Comparison of ENCODE assay signal across 15 cellular contexts in genomic region chrX:139720136-139720535, GRCh38. TPM values are rescaled to one million over a fixed set of nuclear protein-coding genes. Genes with fewer than 3 reads are reported as not detected.
DNase-seq lines count a peak whose midpoint lies in the region; ATAC-seq and TF ChIP-seq lines count a peak whose summit lies in the region.
"Had no signal": no experiment of that assay in that cellular context is flagged by ENCODE, and none has a peak within 500 bp of the region (broad histone marks: within the 10 kb centered on the region; RNA-seq: fewer than 3 reads in every experiment).

No MANE protein-coding gene starts in this region.

- 35% methylated on average over 5 of the region's 5 CpGs for WGBS in SK-N-SH (ENCODE audit: low lambda C conversion rate)

- no peaks in the 10 kb centered on the region for H3K9me2 ChIP-seq in SK-N-SH

- CTCF ChIA-PET in SK-N-SH (lab: Yijun Ruan, JAX): interaction anchor here (0.6 kb wide), 1 partner anchor 111 kb away, joined by 4 read pairs; no protein-coding TSS in a partner anchor

- no peak overlapping the region for H3K27ac ChIP-seq in SK-N-SH (ENCODE audit: low read depth in 2 of 2, low read length in 1 of 2)
- H3K27ac ChIP-seq: 22Rv1, tibial nerve had no signal

- H3K36me3 Mint-ChIP-seq in natural killer cell: no peaks in the 10 kb centered on the region

- H3F3A ChIP-seq in SK-N-SH (replicated peaks; ENCODE audit: insufficient read depth): no peaks in the 10 kb centered on the region

- no peaks in the 10 kb centered on the region for H3K4me1 Mint-ChIP-seq in natural killer cell

- H3K4me1 ChIP-seq in SK-N-SH (ENCODE audit: control insufficient read depth in 1 of 2, insufficient read depth in 2 of 2, low read depth in 1 of 2, low read length in 1 of 2) (no peaks in the 10 kb centered on the region), skeletal muscle satellite cell (ENCODE audit: control insufficient read depth, insufficient read depth, low read length) (peaks cover 9% of the 10 kb centered on the region)
- H3K4me1 ChIP-seq: tibial nerve had no signal

- TF ChIP-seq EP300 in SK-N-SH (IDR thresholded peaks at IDR 0.05; ENCODE audit: borderline replicate concordance in 1 of 2, low read depth in 1 of 2, low read length in 1 of 2): no peak

- H2AFZ ChIP-seq in SK-N-SH (ENCODE audit: low read depth): no peak overlapping the region

- H3K36me3 ChIP-seq in SK-N-SH (replicated peaks in 1 of 2; ENCODE audit: control insufficient read depth in 1 of 2, insufficient read depth in 2 of 2, low read length in 1 of 2) (no peaks in the 10 kb centered on the region), skeletal muscle satellite cell (ENCODE audit: insufficient read depth, low read length) (no peaks in the 10 kb centered on the region)
- H3K36me3 ChIP-seq: tibial nerve had no signal

- H3K9ac ChIP-seq in SK-N-SH (no peak overlapping the region), skeletal muscle satellite cell (ENCODE audit: low read depth, low read length) (no peak overlapping the region)

- no peak for TF ChIP-seq RAD21 in SK-N-SH (IDR thresholded peaks at IDR 0.05; ENCODE audit: low read length)

- H3K9me3 ChIP-seq in SK-N-SH (no peaks in the 10 kb centered on the region), skeletal muscle satellite cell (replicated peaks; ENCODE audit: low read length) (no peaks in the 10 kb centered on the region)
- H3K9me3 ChIP-seq: tibial nerve had no signal

- H4K20me1 ChIP-seq in SK-N-SH (ENCODE audit: insufficient read depth): no peaks in the 10 kb centered on the region

- TF ChIP-seq CTCF in SK-N-SH (IDR thresholded peaks at IDR 0.05) (no peak), natural killer cell (IDR thresholded peaks at IDR 0.05) (no peak)

- H3K4me2 ChIP-seq in SK-N-SH (no peak overlapping the region), skeletal muscle satellite cell (ENCODE audit: low read length) (peak overlapping the region; percentile 44)

- intact Hi-C loops in natural killer cell (cut with micrococcal nuclease): no loop called here

- H3K79me2 ChIP-seq in SK-N-SH (ENCODE audit: insufficient read depth): no peaks in the 10 kb centered on the region

- H3K4me3 ChIP-seq in SK-N-SH (ENCODE audit: low read depth in 2 of 2, low read length in 1 of 2): no peak overlapping the region
- H3K4me3 ChIP-seq in skeletal muscle satellite cell (ENCODE audit: low read length): no peak overlapping the region
- H3K4me3 ChIP-seq: tibial nerve had no signal

- no peak for DNase-seq in SK-N-SH
- DNase-seq in SW 1271 (lab: John Stamatoyannopoulos, UW): peak; percentile 17 to 34
- peak; percentile 74 for DNase-seq in glomerular visceral epithelial cell (ENCODE audit: extremely low spot score)
- DNase-seq in natural killer cell: no peak
- no peak for DNase-seq in epidermal melanocyte (ENCODE audit: insufficient read length, low spot score)
- DNase-seq: activated CD4-positive, alpha-beta T cell treated with anti-CD3 and anti-CD28 coated beads, Interleukin-2, amount 50 U/mL, for 48 hours; activated naive CD4-positive, alpha-beta T cell treated with anti-CD3 and anti-CD28 coated beads, Interleukin-2, amount 50 U/mL, for 16 hours; effector memory CD8-positive, alpha-beta T cell; left ventricle myocardium superior; NCI-H446 treated with DMSO at 0.1 percent for 48 hours had no signal

- POLR2A ChIA-PET in SK-N-SH (lab: Yijun Ruan, JAX): no interaction called here

- H3K27ac Mint-ChIP-seq in natural killer cell: no peak overlapping the region
- H3K27ac Mint-ChIP-seq: effector memory CD8-positive, alpha-beta T cell had no signal

- H3K9me3 Mint-ChIP-seq in natural killer cell: no peaks in the 10 kb centered on the region
- H3K9me3 Mint-ChIP-seq: effector memory CD8-positive, alpha-beta T cell had no signal

- no peaks in the 10 kb centered on the region for H3K27me3 Mint-ChIP-seq in natural killer cell (ENCODE audit: low read depth in 2 of 2)
- H3K27me3 Mint-ChIP-seq: effector memory CD8-positive, alpha-beta T cell had no signal

- no peak overlapping the region for H3K4me3 Mint-ChIP-seq in natural killer cell
- H3K4me3 Mint-ChIP-seq: effector memory CD8-positive, alpha-beta T cell had no signal

- ATAC-seq in SK-N-SH treated with all-trans-retinoic acid at 6 μM for 48 hours (peak; percentile 73), natural killer cell (no peak), HG03139 (IDR thresholded peaks at IDR 0.05; ENCODE audit: unreplicated experiment) (no peak)
- ATAC-seq: effector memory CD8-positive, alpha-beta T cell; left ventricle myocardium superior had no signal

- H3K27me3 ChIP-seq in SK-N-SH (ENCODE audit: insufficient read depth) (no peaks in the 10 kb centered on the region), skeletal muscle satellite cell (ENCODE audit: control insufficient read depth, insufficient read depth, low read length) (no peaks in the 10 kb centered on the region)
- H3K27me3 ChIP-seq: tibial nerve had no signal

TF ChIP-seq in SK-N-SH treated with all-trans-retinoic acid at 6 μM for 48 hours, 23 proteins besides CTCF, POLR2A, EP300 and RAD21 (continues in another document):
- TF ChIP-seq RARB (CRISPR knock-in tag; IDR thresholded peaks at IDR 0.05) (no peak), PATZ1 (CRISPR knock-in tag; IDR thresholded peaks at IDR 0.05; ENCODE audit: borderline replicate concordance) (no peak), CSRNP3 (CRISPR knock-in tag; IDR thresholded peaks at IDR 0.05) (no peak)

TF ChIP-seq in SK-N-SH, 30 proteins besides CTCF, POLR2A, EP300 and RAD21:
- no peak for TF ChIP-seq ELF1 (IDR thresholded peaks at IDR 0.05)
- no peak for TF ChIP-seq GABPA (IDR thresholded peaks at IDR 0.05; ENCODE audit: low read depth)
- no peak for TF ChIP-seq JUND (IDR thresholded peaks at IDR 0.05)
- no peak for TF ChIP-seq TEAD4 (IDR thresholded peaks at IDR 0.05; ENCODE audit: borderline replicate concordance, insufficient read depth)
- TF ChIP-seq ZBTB33 (IDR thresholded peaks at IDR 0.05; ENCODE audit: borderline replicate concordance, low read depth): no peak
- no peak for TF ChIP-seq TCF12 (IDR thresholded peaks at IDR 0.05)
- no peak for TF ChIP-seq SMC3 (IDR thresholded peaks at IDR 0.05; ENCODE audit: low read depth, low read length)
- TF ChIP-seq CHD2 (IDR thresholded peaks at IDR 0.05; ENCODE audit: low read length, partially characterized antibody): no peak
- no peak for TF ChIP-seq FOXJ3 (CRISPR knock-in tag; IDR thresholded peaks at IDR 0.05)
- TF ChIP-seq RCOR1 (IDR thresholded peaks at IDR 0.05; ENCODE audit: low read length): no peak
- no peak for TF ChIP-seq SIN3A (IDR thresholded peaks at IDR 0.05; ENCODE audit: borderline replicate concordance, low read depth, low read length)
- no peak for TF ChIP-seq RXRA (IDR thresholded peaks at IDR 0.05; ENCODE audit: borderline replicate concordance, low read depth)

RNA-seq across cellular contexts. Expression of gene MCF2, which starts 12.2 kb away (rescaled TPM):
- polyA plus RNA-seq in SK-N-SH (2012; rRNA removed): 0.05 TPM in 2 replicates
- polyA plus RNA-seq in SK-N-SH (2012; cell fraction: cytosol; rRNA removed): 0.01 and 0.04 TPM in 2 replicates
- 0.06 and 0.11 TPM in 2 replicates for polyA plus RNA-seq in SK-N-SH (2012; cell fraction: nucleus; rRNA removed)
- under 0.01 and 0.25 TPM in 2 replicates for total RNA-seq in skeletal muscle satellite cell (2012; rRNA removed)
- 1 to 10 TPM; 2.7 to 4.0 (median 3.1) TPM for total RNA-seq in natural killer cell

Comparison
In these comparisons a context has a peak if more than half of its experiments do, and no peak if none do; other contexts are left out.
1. DNase-seq: peak in SW 1271 (2 of 2) and glomerular visceral epithelial cell (single experiment); none in SK-N-SH (single experiment), natural killer cell (single experiment) and epidermal melanocyte (single experiment).